15 cellular contexts compared by ENCODE assay signal in the genomic region with DNA sequence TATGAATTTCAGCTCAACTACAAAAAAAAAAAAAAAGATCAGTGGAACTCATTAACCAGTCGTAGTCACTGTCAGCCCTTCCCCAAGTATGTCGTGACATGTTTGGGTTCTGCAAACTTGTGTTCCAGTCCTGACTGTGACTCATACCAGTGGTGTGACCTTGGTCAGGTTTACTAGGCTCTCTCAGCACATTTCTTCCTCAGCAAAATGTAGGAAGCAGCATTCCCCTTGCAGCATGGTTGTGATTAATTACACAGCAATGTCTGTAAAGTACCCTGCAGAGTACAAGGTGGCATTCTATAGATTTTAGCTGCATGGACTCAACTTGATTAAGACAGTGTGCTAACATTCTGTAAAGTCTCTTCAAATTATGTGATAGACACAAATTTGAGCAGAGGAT.
DNase-seq lines count a peak whose midpoint lies in the region; ATAC-seq, FAIRE-seq and TF ChIP-seq lines count a peak whose summit lies in the region.
"Had no signal": no experiment of that assay in that cellular context is flagged by ENCODE, and none has a peak within 500 bp of the region (broad histone marks: within the 10 kb centered on the region; RNA-seq: fewer than 3 reads in every experiment).

No MANE protein-coding gene starts in this region.

- no peaks in the 10 kb centered on the region for H3K27me3 ChIP-seq in smooth muscle cell (ENCODE audit: low read depth)
- no peaks in the 10 kb centered on the region for H3K27me3 ChIP-seq in A673 (replicated peaks; ENCODE audit: insufficient read depth, low read depth, low read length, poor library complexity)
- H3K27me3 ChIP-seq in HAP-1 (ENCODE audit: low read depth) = no peaks in the 10 kb centered on the region
- H3K27me3 ChIP-seq: cardiac muscle cell, spleen had no signal

- H4K20me1 ChIP-seq in smooth muscle cell (ENCODE audit: low read depth) = no peaks in the 10 kb centered on the region

- in situ Hi-C loops in HAP-1 (cut with MboI; ENCODE audit: low sequenced_read_pairs) = no loop called here

- WGBS in smooth muscle cell (ENCODE audit: low lambda C conversion rate) = 15% methylated on average over 2 of the region's 2 CpGs

- H2AFZ ChIP-seq in smooth muscle cell (ENCODE audit: low read depth) = no peak overlapping the region

- no peak overlapping the region for H3K9ac ChIP-seq in smooth muscle cell (ENCODE audit: low read depth)

- no peaks in the 10 kb centered on the region for H3F3A ChIP-seq in smooth muscle cell (ENCODE audit: low read depth)

- no peaks in the 10 kb centered on the region for H3K36me3 ChIP-seq in smooth muscle cell (ENCODE audit: low read depth)
- H3K36me3 ChIP-seq in A673 (ENCODE audit: insufficient read depth, low read length, poor library complexity, severe bottlenecking) = no peaks in the 10 kb centered on the region
- no peaks in the 10 kb centered on the region for H3K36me3 ChIP-seq in HAP-1 (replicated peaks)
- H3K36me3 ChIP-seq: spleen had no signal

- POLR2A ChIA-PET in A673 (lab: Charles Lee; ENCODE audit: low non-redundant PET) = no interaction called here

- ATAC-seq in HG03432 (IDR thresholded peaks at IDR 0.05; ENCODE audit: unreplicated experiment) = no peak
- ATAC-seq: WTC11 had no signal

- no peaks in the 10 kb centered on the region for H3K9me3 ChIP-seq in smooth muscle cell (replicated peaks; ENCODE audit: low read depth)
- H3K9me3 ChIP-seq in A673 (ENCODE audit: low read depth, low read length, poor library complexity, severe bottlenecking) = peaks cover 5% of the 10 kb centered on the region
- no peaks in the 10 kb centered on the region for H3K9me3 ChIP-seq in HAP-1

- no peaks in the 10 kb centered on the region for H3K4me1 ChIP-seq in smooth muscle cell (ENCODE audit: low read depth)
- H3K4me1 ChIP-seq in A673 (ENCODE audit: insufficient read depth, low read length, poor library complexity, severe bottlenecking) = no peaks in the 10 kb centered on the region
- no peaks in the 10 kb centered on the region for H3K4me1 ChIP-seq in HAP-1

- H3K4me3 ChIP-seq in fibroblast of villous mesenchyme (ENCODE audit: low read depth, low read length) = no peak overlapping the region
- no peak overlapping the region for H3K4me3 ChIP-seq in smooth muscle cell
- no peak overlapping the region for H3K4me3 ChIP-seq in A673 (ENCODE audit: low read depth, low read length, poor library complexity, severe bottlenecking)
- no peak overlapping the region for H3K4me3 ChIP-seq in HAP-1
- H3K4me3 ChIP-seq: cardiac muscle cell, spleen had no signal

- CTCF ChIA-PET in A673 (lab: Charles Lee) = no interaction called here

- no peak for TF ChIP-seq POLR2A in H54 (IDR thresholded peaks at IDR 0.05; ENCODE audit: low read depth, low read length)

- no peaks in the 10 kb centered on the region for H3K79me2 ChIP-seq in smooth muscle cell (ENCODE audit: low read depth)

- intact Hi-C loops in A673 (cut with micrococcal nuclease; ENCODE audit: unreplicated experiment) = no loop called here

- H3K27ac ChIP-seq in smooth muscle cell (ENCODE audit: low read depth) = peak overlapping the region; percentile 66
- H3K27ac ChIP-seq in A673 (ENCODE audit: low read depth, low read length, poor library complexity, severe bottlenecking) = no peak overlapping the region
- H3K27ac ChIP-seq: cardiac muscle cell, spleen had no signal

- DNase-seq in H54 (ENCODE audit: insufficient read length, low spot score) = peak; percentile 27
- DNase-seq in amniotic epithelial cell (ENCODE audit: low read depth) = peak; percentile 60
- peak; percentile 46 for DNase-seq in fibroblast of villous mesenchyme (ENCODE audit: low read depth)
- no peak for DNase-seq in smooth muscle cell (lab: John Stamatoyannopoulos, UW; ENCODE audit: unreplicated experiment)
- DNase-seq in A673 (ENCODE audit: low spot score) = no peak
- DNase-seq in HAP-1 (ENCODE audit: low spot score in 2 of 2) = no peak
- DNase-seq: activated naive CD4-positive, alpha-beta T cell treated with Interleukin-2 at 50 U/mL for 16 hours; kidney; NCI-H1694 treated with DMSO at 0.1 percent for 48 hours; NCI-H524; spleen had no signal

- peak overlapping the region; percentile 5 for H3K4me2 ChIP-seq in smooth muscle cell

- FAIRE-seq in H54 (lab: Jason Lieb, UNC) = peak; percentile 95
- FAIRE-seq: endometrium, kidney had no signal

- no peak for TF ChIP-seq CTCF in fibroblast of villous mesenchyme (IDR thresholded peaks at IDR 0.05; ENCODE audit: insufficient read depth, low read depth, low read length)
- TF ChIP-seq CTCF in smooth muscle cell (IDR thresholded peaks at IDR 0.05; ENCODE audit: borderline replicate concordance, insufficient read depth, poor library complexity, severe bottlenecking) = no peak
- TF ChIP-seq CTCF in A673 (conservative IDR thresholded peaks at IDR 0.05; ENCODE audit: low read depth, low read length) = no peak

- BruUV-seq in A673 (replicated peaks; lab: Mats Ljungman, UMichigan) = no TSS peak

Comparison
In these comparisons a context has a peak if more than half of its experiments do, and no peak if none do; other contexts are left out.
1. DNase-seq: peak in H54 (single experiment), amniotic epithelial cell (single experiment) and fibroblast of villous mesenchyme (single experiment); none in smooth muscle cell (single experiment), A673 (single experiment) and HAP-1 (0 of 2).